24 cellular contexts compared by ENCODE assay signal in genomic region chr4:87109121-87109520, GRCh38.
DNase-seq lines count a peak whose midpoint lies in the region; ATAC-seq and TF ChIP-seq lines count a peak whose summit lies in the region.
"Had no signal": no experiment of that assay in that cellular context is flagged by ENCODE, and none has a peak within 500 bp of the region (broad histone marks: within the 10 kb centered on the region; RNA-seq: fewer than 3 reads in every experiment).

No MANE protein-coding gene starts in this region.

- H3K27ac Mint-ChIP-seq in HFFc6: peak overlapping the region; percentile 93
- H3K27ac Mint-ChIP-seq: activated CD4-positive, alpha-beta memory T cell treated with anti-CD3 and anti-CD28 coated beads for 36 hours; activated naive CD4-positive, alpha-beta T cell treated with anti-CD3 and anti-CD28 coated beads, Interleukin-2, amount 50 U/mL, for 24 hours; B cell had no signal

- H3K27me3 ChIP-seq in adipocyte (replicated peaks; ENCODE audit: control insufficient read depth, insufficient read depth, low read length) (no peaks in the 10 kb centered on the region), left lung (no peaks in the 10 kb centered on the region), smooth muscle cell (ENCODE audit: low read depth) (no peaks in the 10 kb centered on the region)
- H3K27me3 ChIP-seq: ovary, tibial nerve had no signal

- peaks cover 20% of the 10 kb centered on the region for H3K36me3 Mint-ChIP-seq in HFFc6 (ENCODE audit: low read depth)

- no peak for TF ChIP-seq CTCF in HFFc6 (IDR thresholded peaks at IDR 0.05)
- TF ChIP-seq CTCF in left lung (IDR thresholded peaks at IDR 0.05): no peak
- no peak for TF ChIP-seq CTCF in smooth muscle cell (IDR thresholded peaks at IDR 0.05; ENCODE audit: borderline replicate concordance, insufficient read depth, poor library complexity, severe bottlenecking)

- no peaks in the 10 kb centered on the region for H4K20me1 ChIP-seq in smooth muscle cell (ENCODE audit: low read depth)

- H3F3A ChIP-seq in smooth muscle cell (ENCODE audit: low read depth): peaks cover 12% of the 10 kb centered on the region

- H3K4me1 Mint-ChIP-seq in HFFc6 (ENCODE audit: low read depth): peaks cover 56% of the 10 kb centered on the region
- H3K4me1 Mint-ChIP-seq: B cell had no signal

- peak overlapping the region; percentile 61 to 76 for H3K27ac ChIP-seq in left lung
- peak overlapping the region; percentile 91 for H3K27ac ChIP-seq in smooth muscle cell (ENCODE audit: low read depth)
- H3K27ac ChIP-seq: HL-60, ovary, WERI-Rb-1 had no signal

- 77% methylated on average over 3 of the region's 3 CpGs for WGBS in smooth muscle cell (ENCODE audit: low lambda C conversion rate)

- intact Hi-C loops in left lung (cut with DNase I): no loop called here

- ATAC-seq in left lung: no peak
- ATAC-seq: activated T-cell treated with anti-CD3 and anti-CD28 coated beads, Interleukin-2, amount 50 U/mL, for 4 hours; left cardiac atrium had no signal

- H3K36me3 ChIP-seq in adipocyte (ENCODE audit: control insufficient read depth, insufficient read depth, low read length, severe bottlenecking): peaks cover 30% of the 10 kb centered on the region
- H3K36me3 ChIP-seq in left lung: peaks cover 0 to 48% of the 10 kb centered on the region in 2 donors
- no peaks in the 10 kb centered on the region for H3K36me3 ChIP-seq in smooth muscle cell (ENCODE audit: low read depth)
- H3K36me3 ChIP-seq: ovary had no signal

- H3K4me3 ChIP-seq in adipocyte (ENCODE audit: low read length) (no peak overlapping the region), left lung (no peak overlapping the region), smooth muscle cell (no peak overlapping the region)
- H3K4me3 ChIP-seq: ovary, tibial nerve had no signal

- H3K79me2 ChIP-seq in smooth muscle cell (ENCODE audit: low read depth): no peaks in the 10 kb centered on the region

- H3K9ac ChIP-seq in adipocyte (ENCODE audit: low read length) (peak overlapping the region; percentile 14), smooth muscle cell (ENCODE audit: low read depth) (peak overlapping the region; percentile 50)

- H3K9me3 ChIP-seq in adipocyte (ENCODE audit: control insufficient read depth, low read length) (no peaks in the 10 kb centered on the region), left lung (no peaks in the 10 kb centered on the region), smooth muscle cell (replicated peaks; ENCODE audit: low read depth) (no peaks in the 10 kb centered on the region)
- H3K9me3 ChIP-seq: ovary, tibial nerve had no signal

- peak overlapping the region; percentile 69; the same call in 1 of the 2 replicates for H3K4me3 Mint-ChIP-seq in HFFc6
- H3K4me3 Mint-ChIP-seq: activated CD4-positive, alpha-beta memory T cell treated with anti-CD3 and anti-CD28 coated beads for 36 hours; activated naive CD4-positive, alpha-beta T cell treated with anti-CD3 and anti-CD28 coated beads, Interleukin-2, amount 50 U/mL, for 24 hours; activated T-cell treated with anti-CD3 and anti-CD28 coated beads, Interleukin-2, amount 50 U/mL, for 4 hours; B cell had no signal

- no peak for DNase-seq in HFFc6
- DNase-seq in adipocyte (ENCODE audit: low read depth): no peak
- no peak for DNase-seq in left lung
- no peak for DNase-seq in smooth muscle cell (lab: John Stamatoyannopoulos, UW; ENCODE audit: unreplicated experiment)
- no peak for DNase-seq in C1 segment of cervical spinal cord (lab: John Stamatoyannopoulos, UW)
- no peak for DNase-seq in amniotic stem cell (lab: John Stamatoyannopoulos, UW)
- no peak for DNase-seq in OCI-M1 (lab: John Stamatoyannopoulos, UW)
- no peak for DNase-seq in DMS 273 (lab: John Stamatoyannopoulos, UW; ENCODE audit: unreplicated experiment)
- DNase-seq: activated CD4-positive, alpha-beta memory T cell treated with anti-CD3 and anti-CD28 coated beads for 36 hours; activated T-cell treated with anti-CD3 and anti-CD28 coated beads, Interleukin-2, amount 50 U/mL, for 4 hours; DMS53; effector CD4-positive, alpha-beta T cell; KBM-7; left cardiac atrium; NCI-H1105; NCI-H2107; NCI-H82; ovary; small intestine; WERI-Rb-1 had no signal

- no peaks in the 10 kb centered on the region for H3K27me3 Mint-ChIP-seq in HFFc6 (ENCODE audit: insufficient read depth)
- H3K27me3 Mint-ChIP-seq: activated CD4-positive, alpha-beta memory T cell treated with anti-CD3 and anti-CD28 coated beads for 36 hours; activated naive CD4-positive, alpha-beta T cell treated with anti-CD3 and anti-CD28 coated beads, Interleukin-2, amount 50 U/mL, for 24 hours; B cell had no signal

- peaks cover 41% of the 10 kb centered on the region for H3K4me1 ChIP-seq in adipocyte (ENCODE audit: control insufficient read depth, insufficient read depth, low read length)
- H3K4me1 ChIP-seq in left lung: peaks cover under 1 to 11% of the 10 kb centered on the region in 2 donors
- peaks cover 2% of the 10 kb centered on the region for H3K4me1 ChIP-seq in smooth muscle cell (ENCODE audit: low read depth)

- H3K4me2 ChIP-seq in smooth muscle cell: peak overlapping the region; percentile 55

- H3K9me3 Mint-ChIP-seq in HFFc6: no peaks in the 10 kb centered on the region
- H3K9me3 Mint-ChIP-seq: activated CD4-positive, alpha-beta memory T cell treated with anti-CD3 and anti-CD28 coated beads for 36 hours; activated naive CD4-positive, alpha-beta T cell treated with anti-CD3 and anti-CD28 coated beads, Interleukin-2, amount 50 U/mL, for 24 hours; activated T-cell treated with anti-CD3 and anti-CD28 coated beads, Interleukin-2, amount 50 U/mL, for 4 hours had no signal

- no peak overlapping the region for H2AFZ ChIP-seq in smooth muscle cell (ENCODE audit: low read depth)
